ENCODE assay signal across 43 cellular contexts in the genomic region with DNA sequence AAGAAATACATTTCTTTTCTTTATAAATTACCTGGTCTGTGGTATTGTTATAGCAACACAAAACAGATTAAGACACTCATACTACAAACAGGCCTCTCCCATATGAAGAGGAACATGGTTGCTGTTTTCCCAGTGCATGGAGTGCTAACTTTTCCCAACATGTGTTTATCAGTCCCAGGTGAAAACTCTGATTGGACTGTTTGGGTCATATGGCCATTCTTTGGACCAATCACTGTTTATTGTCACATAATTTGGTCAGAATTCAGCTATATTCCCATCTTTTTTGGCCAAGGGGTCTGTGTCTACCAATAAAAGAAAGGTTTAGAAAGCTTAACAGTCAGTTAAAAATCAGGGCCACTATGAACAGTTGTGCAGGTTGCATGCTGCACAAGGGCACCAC. TPM values are rescaled to one million over a fixed set of nuclear protein-coding genes. Genes with fewer than 3 reads are reported as not detected.
"Had no signal": no experiment of that assay in that cellular context is flagged by ENCODE, and none has a peak within 500 bp of the region (broad histone marks: within the 10 kb centered on the region; RNA-seq: fewer than 3 reads in every experiment).

No MANE protein-coding gene starts in this region.

- H3K9me3 ChIP-seq: adrenal gland, ascending aorta, body of pancreas, breast epithelium had no signal

- H3K27me3 ChIP-seq: ascending aorta, body of pancreas, brain microvascular endothelial cell, cardiac muscle cell had no signal

- H3K9me3 Mint-ChIP-seq: activated naive CD4-positive, alpha-beta T cell treated with anti-CD3 and anti-CD28 coated beads for 36 hours; activated naive CD4-positive, alpha-beta T cell treated with anti-CD3 and anti-CD28 coated beads, Interleukin-2, amount 10 ng/mL, durations not matched to agents 7 days and 5 days; activated naive CD4-positive, alpha-beta T cell treated with anti-CD3 and anti-CD28 coated beads, Interleukin-2, amount 50 U/mL, for 24 hours; activated naive CD4-positive, alpha-beta T cell treated with anti-CD3 and anti-CD28 coated beads, Interleukin-2, amount 50 U/mL, for 72 hours; activated naive CD8-positive, alpha-beta T cell treated with anti-CD3 and anti-CD28 coated beads for 36 hours; activated naive CD8-positive, alpha-beta T cell treated with anti-CD3 and anti-CD28 coated beads, Interleukin-2, amount 10 ng/mL, durations not matched to agents 7 days and 5 days; activated naive CD8-positive, alpha-beta T cell treated with anti-CD3 and anti-CD28 coated beads, Interleukin-2, amount 50 U/mL, for 24 hours; activated T-cell treated with anti-CD3 and anti-CD28 coated beads, Interleukin-2, amount 50 U/mL, for 24 hours; activated T-cell treated with anti-CD3 and anti-CD28 coated beads, Interleukin-2, amount 50 U/mL, for 4 hours; activated T-cell treated with anti-CD3 and anti-CD28 coated beads, Interleukin-2, amount 50 U/mL, for 72 hours; activated T-helper 1 cell treated with anti-CD3 and anti-CD28 coated beads, Interleukin-12 subunit alpha, Interleukin-12 subunit beta, Interleukin-2, Interleukin-4 antibody, amounts not matched to agents 30 ng/mL and 10 ng/mL and 1 ng/mL, durations not matched to agents 14 hours and 24 hours and 36 hours; activated T-helper 17 cell treated with anti-CD3 and anti-CD28 coated beads, Interleukin-2, amount 50 U/mL, for 72 hours; activated T-helper 2 cell treated with anti-CD3 and anti-CD28 coated beads, Interferon-gamma antibody, Interleukin-2, Interleukin-4, amounts not matched to agents 10 μg/mL and 5 μg/mL and 100 μg/mL, durations not matched to agents 14 hours and 24 hours and 36 hours; central memory CD8-positive, alpha-beta T cell had no signal

- H3K27me3 Mint-ChIP-seq: activated naive CD4-positive, alpha-beta T cell treated with anti-CD3 and anti-CD28 coated beads, Interleukin-2, amount 10 ng/mL, durations not matched to agents 7 days and 5 days; activated naive CD8-positive, alpha-beta T cell treated with anti-CD3 and anti-CD28 coated beads for 36 hours; activated naive CD8-positive, alpha-beta T cell treated with anti-CD3 and anti-CD28 coated beads, Interleukin-2, amount 10 ng/mL, durations not matched to agents 7 days and 5 days; activated naive CD8-positive, alpha-beta T cell treated with anti-CD3 and anti-CD28 coated beads, Interleukin-2, amount 50 U/mL, for 24 hours had no signal

- H3K27ac ChIP-seq: adrenal gland, ascending aorta, body of pancreas, brain microvascular endothelial cell, breast epithelium had no signal

- FAIRE-seq: astrocyte, bronchial epithelial cell had no signal

- H3K4me1 Mint-ChIP-seq: activated naive CD4-positive, alpha-beta T cell treated with anti-CD3 and anti-CD28 coated beads, Interleukin-2, amount 10 ng/mL, durations not matched to agents 7 days and 5 days; activated naive CD4-positive, alpha-beta T cell treated with anti-CD3 and anti-CD28 coated beads, Interleukin-2, amount 50 U/mL, for 24 hours; activated naive CD8-positive, alpha-beta T cell treated with anti-CD3 and anti-CD28 coated beads for 36 hours; activated naive CD8-positive, alpha-beta T cell treated with anti-CD3 and anti-CD28 coated beads, Interleukin-2, amount 10 ng/mL, durations not matched to agents 7 days and 5 days; activated naive CD8-positive, alpha-beta T cell treated with anti-CD3 and anti-CD28 coated beads, Interleukin-2, amount 50 U/mL, for 24 hours; activated T-helper 17 cell treated with anti-CD3 and anti-CD28 coated beads, Interleukin-2, amount 50 U/mL, for 72 hours; central memory CD8-positive, alpha-beta T cell had no signal

- H3K4me3 ChIP-seq: adrenal gland, ascending aorta, body of pancreas, breast epithelium, cardiac muscle cell had no signal

- H3K4me1 ChIP-seq: adrenal gland, ascending aorta, body of pancreas, breast epithelium had no signal

- DNase-seq: activated effector memory CD4-positive, alpha-beta T cell treated with anti-CD3 and anti-CD28 coated beads, Interleukin-2, amount 50 U/mL, for 16 hours; activated effector memory CD4-positive, alpha-beta T cell treated with Interleukin-2 at 50 U/mL for 16 hours; activated gamma-delta T cell; activated gamma-delta T cell treated with Interleukin-2 at 50 U/mL for 16 hours; activated naive CD4-positive, alpha-beta T cell; activated naive CD4-positive, alpha-beta T cell treated with anti-CD3 and anti-CD28 coated beads for 36 hours; activated naive CD4-positive, alpha-beta T cell treated with anti-CD3 and anti-CD28 coated beads, Interleukin-2, amount 10 ng/mL, durations not matched to agents 7 days and 5 days; activated naive CD4-positive, alpha-beta T cell treated with anti-CD3 and anti-CD28 coated beads, Interleukin-2, amount 50 U/mL, for 16 hours; activated naive CD4-positive, alpha-beta T cell treated with Interleukin-2 at 50 U/mL for 16 hours; activated naive CD8-positive, alpha-beta T cell treated with anti-CD3 and anti-CD28 coated beads for 36 hours; activated naive CD8-positive, alpha-beta T cell treated with anti-CD3 and anti-CD28 coated beads, Interleukin-2, amount 10 ng/mL, durations not matched to agents 7 days and 5 days; activated naive CD8-positive, alpha-beta T cell treated with anti-CD3 and anti-CD28 coated beads, Interleukin-2, amount 50 U/mL, for 24 hours; activated T-cell treated with anti-CD3 and anti-CD28 coated beads, Interleukin-2, amount 50 U/mL, for 24 hours; activated T-cell treated with anti-CD3 and anti-CD28 coated beads, Interleukin-2, amount 50 U/mL, for 4 hours; activated T-cell treated with anti-CD3 and anti-CD28 coated beads, Interleukin-2, amount 50 U/mL, for 48 hours; activated T-cell treated with anti-CD3 and anti-CD28 coated beads, Interleukin-2, amount 50 U/mL, for 72 hours; adrenal gland; amniotic stem cell; amygdala; anterior cingulate cortex; aorta; body of pancreas; brain microvascular endothelial cell; caudate nucleus; central memory CD4-positive, alpha-beta T cell; cerebellar nuclear complex had no signal

- H3K36me3 Mint-ChIP-seq: activated naive CD4-positive, alpha-beta T cell treated with anti-CD3 and anti-CD28 coated beads, Interleukin-2, amount 10 ng/mL, durations not matched to agents 7 days and 5 days; activated naive CD4-positive, alpha-beta T cell treated with anti-CD3 and anti-CD28 coated beads, Interleukin-2, amount 50 U/mL, for 24 hours; activated naive CD4-positive, alpha-beta T cell treated with anti-CD3 and anti-CD28 coated beads, Interleukin-2, amount 50 U/mL, for 72 hours; activated naive CD8-positive, alpha-beta T cell; activated naive CD8-positive, alpha-beta T cell treated with anti-CD3 and anti-CD28 coated beads for 36 hours; activated naive CD8-positive, alpha-beta T cell treated with anti-CD3 and anti-CD28 coated beads, Interleukin-2, amount 10 ng/mL, durations not matched to agents 7 days and 5 days; brain had no signal

- ATAC-seq: activated naive CD4-positive, alpha-beta T cell treated with anti-CD3 and anti-CD28 coated beads, Interleukin-2, amount 50 U/mL, for 72 hours; activated naive CD8-positive, alpha-beta T cell treated with anti-CD3 and anti-CD28 coated beads, Interleukin-2, amount 50 U/mL, for 24 hours; activated T-cell treated with anti-CD3 and anti-CD28 coated beads, Interleukin-2, amount 50 U/mL, for 4 hours; activated T-cell treated with anti-CD3 and anti-CD28 coated beads, Interleukin-2, amount 50 U/mL, for 72 hours; activated T-helper 17 cell treated with anti-CD3 and anti-CD28 coated beads, Interleukin-2, amount 50 U/mL, for 72 hours; body of pancreas had no signal

- H3K27ac Mint-ChIP-seq: activated naive CD4-positive, alpha-beta T cell treated with anti-CD3 and anti-CD28 coated beads for 36 hours; activated naive CD4-positive, alpha-beta T cell treated with anti-CD3 and anti-CD28 coated beads, Interleukin-2, amount 10 ng/mL, durations not matched to agents 7 days and 5 days; activated naive CD4-positive, alpha-beta T cell treated with anti-CD3 and anti-CD28 coated beads, Interleukin-2, amount 50 U/mL, for 24 hours; activated naive CD4-positive, alpha-beta T cell treated with anti-CD3 and anti-CD28 coated beads, Interleukin-2, amount 50 U/mL, for 72 hours; activated naive CD8-positive, alpha-beta T cell; activated naive CD8-positive, alpha-beta T cell treated with anti-CD3 and anti-CD28 coated beads for 36 hours; activated naive CD8-positive, alpha-beta T cell treated with anti-CD3 and anti-CD28 coated beads, Interleukin-2, amount 10 ng/mL, durations not matched to agents 7 days and 5 days; activated naive CD8-positive, alpha-beta T cell treated with anti-CD3 and anti-CD28 coated beads, Interleukin-2, amount 50 U/mL, for 24 hours; activated T-cell treated with anti-CD3 and anti-CD28 coated beads, Interleukin-2, amount 50 U/mL, for 24 hours; activated T-cell treated with anti-CD3 and anti-CD28 coated beads, Interleukin-2, amount 50 U/mL, for 72 hours; activated T-helper 1 cell treated with anti-CD3 and anti-CD28 coated beads, Interleukin-12 subunit alpha, Interleukin-12 subunit beta, Interleukin-2, Interleukin-4 antibody, amounts not matched to agents 30 ng/mL and 10 ng/mL and 1 ng/mL, durations not matched to agents 14 hours and 24 hours and 36 hours; activated T-helper 17 cell treated with anti-CD3 and anti-CD28 coated beads, Interleukin-2, amount 50 U/mL, for 72 hours; activated T-helper 2 cell treated with anti-CD3 and anti-CD28 coated beads, Interferon-gamma antibody, Interleukin-2, Interleukin-4, amounts not matched to agents 10 μg/mL and 5 μg/mL and 100 μg/mL, durations not matched to agents 14 hours and 24 hours and 36 hours; brain had no signal

- H3K4me3 Mint-ChIP-seq: activated naive CD4-positive, alpha-beta T cell treated with anti-CD3 and anti-CD28 coated beads for 36 hours; activated naive CD4-positive, alpha-beta T cell treated with anti-CD3 and anti-CD28 coated beads, Interleukin-2, amount 10 ng/mL, durations not matched to agents 7 days and 5 days; activated naive CD4-positive, alpha-beta T cell treated with anti-CD3 and anti-CD28 coated beads, Interleukin-2, amount 50 U/mL, for 24 hours; activated naive CD8-positive, alpha-beta T cell; activated naive CD8-positive, alpha-beta T cell treated with anti-CD3 and anti-CD28 coated beads for 36 hours; activated naive CD8-positive, alpha-beta T cell treated with anti-CD3 and anti-CD28 coated beads, Interleukin-2, amount 10 ng/mL, durations not matched to agents 7 days and 5 days; activated naive CD8-positive, alpha-beta T cell treated with anti-CD3 and anti-CD28 coated beads, Interleukin-2, amount 50 U/mL, for 24 hours; activated T-cell treated with anti-CD3 and anti-CD28 coated beads, Interleukin-2, amount 50 U/mL, for 24 hours; activated T-cell treated with anti-CD3 and anti-CD28 coated beads, Interleukin-2, amount 50 U/mL, for 4 hours; activated T-cell treated with anti-CD3 and anti-CD28 coated beads, Interleukin-2, amount 50 U/mL, for 72 hours; activated T-helper 1 cell treated with anti-CD3 and anti-CD28 coated beads, Interleukin-12 subunit alpha, Interleukin-12 subunit beta, Interleukin-2, Interleukin-4 antibody, amounts not matched to agents 30 ng/mL and 10 ng/mL and 1 ng/mL, durations not matched to agents 14 hours and 24 hours and 36 hours; activated T-helper 17 cell treated with anti-CD3 and anti-CD28 coated beads, Interleukin-2, amount 50 U/mL, for 72 hours; brain; central memory CD8-positive, alpha-beta T cell had no signal

- H3K36me3 ChIP-seq: adrenal gland, ascending aorta, brain microvascular endothelial cell, breast epithelium, cardiac muscle cell had no signal

RNA-seq across cellular contexts. Expression of a gene that starts 35.4 kb away (rescaled TPM):
- total RNA-seq: activated naive CD4-positive, alpha-beta T cell treated with anti-CD3 and anti-CD28 coated beads for 36 hours; activated naive CD4-positive, alpha-beta T cell treated with anti-CD3 and anti-CD28 coated beads, Interleukin-2, amount 50 U/mL, for 72 hours; activated naive CD8-positive, alpha-beta T cell treated with anti-CD3 and anti-CD28 coated beads for 36 hours; activated naive CD8-positive, alpha-beta T cell treated with anti-CD3 and anti-CD28 coated beads, Interleukin-2, amount 10 ng/mL, durations not matched to agents 7 days and 5 days; activated T-cell treated with anti-CD3 and anti-CD28 coated beads, Interleukin-2, amount 50 U/mL, for 4 hours; activated T-cell treated with anti-CD3 and anti-CD28 coated beads, Interleukin-2, amount 50 U/mL, for 72 hours; activated T-helper 1 cell treated with anti-CD3 and anti-CD28 coated beads, Interleukin-12 subunit alpha, Interleukin-12 subunit beta, Interleukin-2, Interleukin-4 antibody, amounts not matched to agents 30 ng/mL and 10 ng/mL and 1 ng/mL, durations not matched to agents 14 hours and 24 hours and 36 hours; activated T-helper 17 cell treated with anti-CD3 and anti-CD28 coated beads, Interleukin-2, amount 50 U/mL, for 72 hours; activated T-helper 2 cell treated with anti-CD3 and anti-CD28 coated beads, Interferon-gamma antibody, Interleukin-2, Interleukin-4, amounts not matched to agents 10 μg/mL and 5 μg/mL and 100 μg/mL, durations not matched to agents 14 hours and 24 hours and 36 hours; adrenal gland; aorta; ascending aorta; body of pancreas; breast epithelium; cardiac septum; cerebellum; chondrocyte had no signal
- polyA plus RNA-seq: adipose tissue, adrenal gland, aorta had no signal
